Comparison of ENCODE assay signal across 8 cellular contexts in the genomic region with DNA sequence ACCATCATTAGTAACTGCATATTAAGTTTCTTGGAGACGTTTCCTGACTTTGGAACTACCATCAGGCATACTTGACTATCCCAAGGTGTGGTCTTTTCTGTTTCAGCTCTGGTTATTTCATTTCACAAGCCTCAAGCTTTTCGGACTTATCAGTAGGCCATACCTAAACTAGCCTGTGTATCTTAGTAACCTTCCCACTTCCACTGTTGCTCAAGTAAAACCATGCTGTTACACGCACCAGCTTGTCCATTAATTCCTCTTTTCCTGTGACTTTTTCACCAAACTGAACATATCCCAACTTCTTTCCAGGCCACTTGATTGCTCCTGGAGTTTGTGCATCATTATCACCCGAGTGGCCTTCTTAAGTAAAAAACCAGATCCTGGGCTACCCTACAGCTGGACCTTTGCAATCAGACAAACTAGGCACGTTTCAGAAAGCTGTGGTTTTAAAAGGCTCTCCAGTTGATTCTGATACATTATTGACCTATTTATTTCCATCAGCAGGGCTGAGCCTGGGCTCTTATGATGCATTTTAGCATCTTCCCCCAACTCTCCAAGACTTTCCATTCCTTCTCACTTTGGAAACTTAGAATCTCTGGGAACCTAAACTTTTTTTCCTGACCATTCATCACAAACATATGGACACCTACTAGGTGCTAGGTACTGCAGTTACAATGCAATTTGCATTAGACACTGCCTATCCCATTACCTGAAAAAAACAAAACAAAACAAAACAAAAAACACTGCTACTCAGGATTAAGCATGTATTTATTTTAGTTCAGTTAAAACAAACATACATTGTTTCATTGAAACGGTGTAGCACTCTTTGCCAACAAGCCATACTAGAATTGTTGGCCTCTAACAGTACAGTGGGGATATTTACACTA. TPM values are rescaled to one million over a fixed set of nuclear protein-coding genes. Genes with fewer than 3 reads are reported as not detected.
A peak's percentile ranks its signal among the peaks of the same experiment; 100 is the strongest.
DNase-seq lines count a peak whose midpoint lies in the region; TF ChIP-seq lines count a peak whose summit lies in the region.

No MANE protein-coding gene starts in this region.

- H3K23ac ChIP-seq in H9 (ENCODE audit: insufficient read length, low read depth, low read length), result no peak overlapping the region

- H4K20me1 ChIP-seq in H9 (ENCODE audit: control insufficient read depth, insufficient read depth, insufficient read length), result no peaks in the 10 kb centered on the region

- no peak overlapping the region for H3K14ac ChIP-seq in H9 (ENCODE audit: insufficient read depth, low read length)

- peaks cover 44% of the 10 kb centered on the region for H3K36me3 ChIP-seq in adipocyte (ENCODE audit: control insufficient read depth, insufficient read depth, low read length, severe bottlenecking)

- no peak overlapping the region for H2AFZ ChIP-seq in H9 (ENCODE audit: low read length)

- H3K27me3 ChIP-seq in H9 (ENCODE audit: insufficient read depth, low read length) (no peaks in the 10 kb centered on the region), adipocyte (replicated peaks; ENCODE audit: control insufficient read depth, insufficient read depth, low read length) (no peaks in the 10 kb centered on the region)

- no peaks in the 10 kb centered on the region for H3K9me3 Mint-ChIP-seq in H9

- peaks cover 2% of the 10 kb centered on the region; the same call in 1 of the 2 replicates for H3K27me3 Mint-ChIP-seq in H9 (ENCODE audit: low read depth)

- H3K4me1 ChIP-seq in H9 (ENCODE audit: insufficient read depth, low read length) (no peaks in the 10 kb centered on the region), adipocyte (ENCODE audit: control insufficient read depth, insufficient read depth, low read length) (peaks cover 38% of the 10 kb centered on the region)

- no peak overlapping the region for H3K4ac ChIP-seq in H9 (ENCODE audit: low read depth, low read length)

- H3T11ph ChIP-seq in H9 (ENCODE audit: low read length), result no peak overlapping the region

- no peak overlapping the region for H2BK5ac ChIP-seq in H9 (ENCODE audit: insufficient read length, low read length)

- H3K27ac Mint-ChIP-seq in H9, result peak overlapping the region in 2 of 3 experiments; percentile 25 to 66; a peak in 5 of 7 replicates

- TF ChIP-seq CTCF in AG10803 (conservative IDR thresholded peaks at IDR 0.05; ENCODE audit: low read length) (no peak), H9 (conservative IDR thresholded peaks at IDR 0.05) (no peak)

- H3K56ac ChIP-seq in H9 (ENCODE audit: insufficient read length, low read depth, low read length), result no peak overlapping the region

- no peak overlapping the region for H3K4me2 ChIP-seq in H9 (ENCODE audit: insufficient read depth, insufficient read length, low read length)

- H3K9ac ChIP-seq in H9 (ENCODE audit: extremely low read depth, insufficient read length, low read length) (no peak overlapping the region), adipocyte (ENCODE audit: low read length) (no peak overlapping the region)

- H3K18ac ChIP-seq in H9 (ENCODE audit: insufficient read length, low read depth, low read length), result no peak overlapping the region

- H3K79me1 ChIP-seq in H9 (ENCODE audit: insufficient read depth, low read depth, low read length, poor library complexity, severe bottlenecking), result no peaks in the 10 kb centered on the region

- no peak overlapping the region for H4K5ac ChIP-seq in H9 (ENCODE audit: insufficient read length, low read depth, low read length)

- no peak overlapping the region for H2BK20ac ChIP-seq in H9 (ENCODE audit: low read depth, low read length, poor library complexity, severe bottlenecking)

- H2BK120ac ChIP-seq in H9 (ENCODE audit: low read depth, low read length, poor library complexity, severe bottlenecking), result no peak overlapping the region

- no CpG with 5 or more reads among the region's 6 CpGs for WGBS in H9 (ENCODE audit: extremely low coverage, insufficient read length, low lambda C conversion rate)

- H3K4me3 ChIP-seq in AG10803 (ENCODE audit: low read length), result no peak overlapping the region
- H3K4me3 ChIP-seq in adipocyte (ENCODE audit: low read length), result no peak overlapping the region

- H3K4me3 Mint-ChIP-seq in H9, result no peak overlapping the region

- DNase-seq in AG10803 (ENCODE audit: low read depth) (peak; percentile 93), H9 (no peak), adipocyte (ENCODE audit: low read depth) (peak; percentile 70), kidney tubule cell (ENCODE audit: low spot score) (peak; percentile 36), activated gamma-delta T cell treated with Interleukin-2 at 50 U/mL for 16 hours (no peak), caudate nucleus (lab: John Stamatoyannopoulos, UW) (no peak), COLO829 (ENCODE audit: low spot score) (no peak)
- no peak for DNase-seq in stimulated activated CD4-positive, alpha-beta T cell treated with anti-CD3 and anti-CD28 coated beads, Interleukin-2, amount 100 ng/mL, for 24 hours

- H3K36me3 Mint-ChIP-seq in H9 (ENCODE audit: insufficient read depth in 1 of 3, low read depth in 3 of 3), result peaks cover 28 to 40% (median 39%) of the 10 kb centered on the region in 3 experiments

- peaks cover 5 to 9% of the 10 kb centered on the region in 2 experiments for H3K4me1 Mint-ChIP-seq in H9

- no peaks in the 10 kb centered on the region for H3K23me2 ChIP-seq in H9 (ENCODE audit: insufficient read length, low read depth, low read length, poor library complexity, severe bottlenecking)

- no peak overlapping the region for H2AK5ac ChIP-seq in H9 (ENCODE audit: insufficient read length, low read length)

- H3K27ac ChIP-seq in H9 (ENCODE audit: insufficient read length, low read depth, low read length) (peak overlapping the region; percentile 53), caudate nucleus (ENCODE audit: low read depth, low read length) (no peak overlapping the region)

- H3K9me3 ChIP-seq in H9 (ENCODE audit: control insufficient read depth, low read depth, low read length) (no peaks in the 10 kb centered on the region), adipocyte (ENCODE audit: control insufficient read depth, low read length) (no peaks in the 10 kb centered on the region)

- no peak overlapping the region for H4K91ac ChIP-seq in H9 (ENCODE audit: insufficient read length, low read depth, low read length)

- H2BK12ac ChIP-seq in H9 (ENCODE audit: insufficient read length, low read depth, low read length), result no peak overlapping the region

- H2BK15ac ChIP-seq in H9 (ENCODE audit: low read depth, low read length), result no peak overlapping the region

- no peaks in the 10 kb centered on the region for H3K79me2 ChIP-seq in H9 (ENCODE audit: insufficient read depth, low read length)

- H4K8ac ChIP-seq in H9 (replicated peaks; ENCODE audit: insufficient read length, low read depth, low read length), result no peak overlapping the region

RNA-seq across cellular contexts. Expression of gene SLC38A2, which starts 14.9 kb away (rescaled TPM):
- total RNA-seq in H9 (2021), result 421 and 453 TPM in 2 replicates

Comparison
In these comparisons a context has a peak if more than half of its experiments do, and no peak if none do; other contexts are left out.
1. DNase-seq: peak in AG10803 (single experiment), adipocyte (single experiment) and kidney tubule cell (single experiment); none in H9 (single experiment), activated gamma-delta T cell treated with Interleukin-2 at 50 U/mL for 16 hours (single experiment), stimulated activated CD4-positive, alpha-beta T cell treated with anti-CD3 and anti-CD28 coated beads, Interleukin-2, amount 100 ng/mL, for 24 hours (0 of 2), caudate nucleus (0 of 61) and COLO829 (single experiment).